9 cellular contexts compared by ENCODE assay signal in genomic region chr2:189024861-189025618, GRCh38. TPM values are rescaled to one million over a fixed set of nuclear protein-coding genes. Genes with fewer than 3 reads are reported as not detected.
DNase-seq lines count a peak whose midpoint lies in the region; ATAC-seq and TF ChIP-seq lines count a peak whose summit lies in the region.
"Had no signal": no experiment of that assay in that cellular context is flagged by ENCODE, and none has a peak within 500 bp of the region (broad histone marks: within the 10 kb centered on the region; RNA-seq: fewer than 3 reads in every experiment).

No MANE protein-coding gene starts in this region.

- H3K36me3 Mint-ChIP-seq in type B pancreatic cell = no peaks in the 10 kb centered on the region
- H3K36me3 Mint-ChIP-seq in natural killer cell = no peaks in the 10 kb centered on the region

- H3K27me3 Mint-ChIP-seq in type B pancreatic cell (no peaks in the 10 kb centered on the region), natural killer cell (ENCODE audit: low read depth in 2 of 2) (no peaks in the 10 kb centered on the region)

- no peak overlapping the region for H3K27ac Mint-ChIP-seq in type B pancreatic cell
- H3K27ac Mint-ChIP-seq in natural killer cell = no peak overlapping the region

- H3K9me3 Mint-ChIP-seq in type B pancreatic cell (no peaks in the 10 kb centered on the region), natural killer cell (peaks cover 10 to 11% of the 10 kb centered on the region in 2 donors)

- H3K4me3 ChIP-seq in heart right ventricle = no peak overlapping the region
- no peak overlapping the region for H3K4me3 ChIP-seq in right cardiac atrium (ENCODE audit: low read length)

- TF ChIP-seq CTCF in heart right ventricle (IDR thresholded peaks at IDR 0.05) = peak in 5 of 9 donors; percentile 7 to 19 (median 14)
- peak; percentile 67 for TF ChIP-seq CTCF in type B pancreatic cell (conservative IDR thresholded peaks at IDR 0.05)
- no peak for TF ChIP-seq CTCF in natural killer cell (IDR thresholded peaks at IDR 0.05)

- H3K9me3 ChIP-seq in heart right ventricle (peaks cover 0 to 2% (median 0%) of the 10 kb centered on the region in 11 donors), right cardiac atrium (ENCODE audit: control insufficient read depth, low read length) (no peaks in the 10 kb centered on the region)

- H3K36me3 ChIP-seq in heart right ventricle = no peaks in the 10 kb centered on the region

- 60 to 61% methylated on average over 4 of the region's 4 CpGs for WGBS in heart right ventricle, 2 donors
- WGBS in right cardiac atrium = 52% methylated on average over 4 of the region's 4 CpGs

- peaks cover 17% of the 10 kb centered on the region for H3K4me1 Mint-ChIP-seq in type B pancreatic cell (ENCODE audit: unreplicated experiment)
- H3K4me1 Mint-ChIP-seq in natural killer cell = no peaks in the 10 kb centered on the region

- H3K4me1 ChIP-seq in heart right ventricle (no peaks in the 10 kb centered on the region), right cardiac atrium (ENCODE audit: control insufficient read depth, insufficient read depth, low read length) (peaks cover 2% of the 10 kb centered on the region)

- H3K27ac ChIP-seq in heart right ventricle (peak overlapping the region in 1 of 10 donors; percentile 24), right cardiac atrium (ENCODE audit: low read length) (no peak overlapping the region)

- intact Hi-C loops in heart right ventricle (cut with DNase I) = no loop called here
- intact Hi-C loops in right cardiac atrium (cut with DNase I) = no loop called here
- intact Hi-C loops in natural killer cell (cut with micrococcal nuclease) = no loop called here

- peak in 1 of 8 donors; percentile 18 for ATAC-seq in heart right ventricle
- no peak for ATAC-seq in right cardiac atrium
- ATAC-seq in HG03565 (IDR thresholded peaks at IDR 0.05; ENCODE audit: unreplicated experiment) = peak; percentile 93
- no peak for ATAC-seq in natural killer cell
- no peak for ATAC-seq in GM21529 (IDR thresholded peaks at IDR 0.05; ENCODE audit: unreplicated experiment)
- ATAC-seq: Right ventricle myocardium inferior had no signal

- DNase-seq in heart right ventricle (no peak), right cardiac atrium (no peak), cerebellar cortex (ENCODE audit: low spot score) (peak; percentile 12), type B pancreatic cell (ENCODE audit: extremely low spot score, unreplicated experiment) (no peak), natural killer cell (no peak), middle frontal gyrus (ENCODE audit: extremely low spot score, low spot score) (no peak)

- no peaks in the 10 kb centered on the region for H3K27me3 ChIP-seq in heart right ventricle
- H3K27me3 ChIP-seq in right cardiac atrium (ENCODE audit: control insufficient read depth, insufficient read depth) = no peaks in the 10 kb centered on the region

- no peak overlapping the region for H3K4me3 Mint-ChIP-seq in type B pancreatic cell
- H3K4me3 Mint-ChIP-seq in natural killer cell = no peak overlapping the region

RNA-seq across cellular contexts. Expression of gene COL3A1, which starts 50.9 kb away (rescaled TPM):
- total RNA-seq in heart right ventricle (100 to 1,000 TPM in 3 of 10 donors, 10 to 100 TPM in 7; 53.9 to 700 (median 73.5) TPM), right cardiac atrium (100 to 1,000 TPM; 104 to 343 (median 177) TPM), type B pancreatic cell (ENCODE audit: low replicate concordance) (282 and 1,124 TPM in 2 replicates), natural killer cell (not detected)
- polyA plus RNA-seq in heart right ventricle (100 to 1,000 TPM in 1 of 2 donors, 10 to 100 TPM in 1; 33.5 to 173 TPM), right cardiac atrium (48.2 TPM)

Comparison
In these comparisons a context has a peak if more than half of its experiments do, and no peak if none do; other contexts are left out.
1. RNA of gene COL3A1, which starts 50.9 kb away (total RNA-seq): 282 to 1,124 TPM in type B pancreatic cell, 104 to 343 TPM in right cardiac atrium and 53.9 to 700 TPM in heart right ventricle; not detected in natural killer cell; every median in the first group is over 10 times any median in the second.